ENCODE assay signal across 9 cellular contexts in genomic region chr2:75431757-75432156, GRCh38.
DNase-seq lines count a peak whose midpoint lies in the region; ATAC-seq and TF ChIP-seq lines count a peak whose summit lies in the region.
"Had no signal": no experiment of that assay in that cellular context is flagged by ENCODE, and none has a peak within 500 bp of the region (broad histone marks: within the 10 kb centered on the region; RNA-seq: fewer than 3 reads in every experiment).

No MANE protein-coding gene starts in this region.

- no peaks in the 10 kb centered on the region for H4K20me1 ChIP-seq in GM23338 (replicated peaks; ENCODE audit: insufficient read depth)

- no peak overlapping the region for H3K27ac ChIP-seq in GM23338 (ENCODE audit: low read depth)
- H3K27ac ChIP-seq: stomach had no signal

- H3K4me3 ChIP-seq in GM23338 (no peak overlapping the region), BE2C (ENCODE audit: low read depth, low read length) (no peak overlapping the region)
- H3K4me3 ChIP-seq: stomach had no signal

- H3K27ac Mint-ChIP-seq in GM23338, result no peak overlapping the region

- H3K4me2 ChIP-seq in GM23338, result 0 out of 2 replicates have a peak overlapping the region, but pooled peaks have one; percentile 52

- no peaks in the 10 kb centered on the region for H3K36me3 ChIP-seq in GM23338 (ENCODE audit: insufficient read depth)
- H3K36me3 ChIP-seq in BE2C, result no peaks in the 10 kb centered on the region
- H3K36me3 ChIP-seq: stomach had no signal

- ATAC-seq in GM18907 (IDR thresholded peaks at IDR 0.05; ENCODE audit: unreplicated experiment) (peak; percentile 75), GM23338 (no peak), HG03378 (IDR thresholded peaks at IDR 0.05; ENCODE audit: unreplicated experiment) (peak; percentile 76)
- ATAC-seq: right cardiac atrium had no signal

- no peaks in the 10 kb centered on the region for H3K9me3 Mint-ChIP-seq in GM23338

- H3K4me3 Mint-ChIP-seq in GM23338, result no peak overlapping the region

- H3K4me1 Mint-ChIP-seq in GM23338, result peaks cover 54% of the 10 kb centered on the region

- no peak for DNase-seq in GM23338 (ENCODE audit: low spot score)
- peak; percentile 84 for DNase-seq in renal cortical epithelial cell (ENCODE audit: low read depth)
- no peak for DNase-seq in BE2C
- DNase-seq in GM03348 (ENCODE audit: low spot score), result no peak
- no peak for DNase-seq in SIG-M5 treated with dmso at 0.1 percent for 504 hours (lab: John Stamatoyannopoulos, UW; ENCODE audit: unreplicated experiment)
- DNase-seq: right cardiac atrium, stomach had no signal

- peaks cover 2% of the 10 kb centered on the region for H3K27me3 Mint-ChIP-seq in GM23338 (ENCODE audit: insufficient read depth, low read depth, poor library complexity)

- no peaks in the 10 kb centered on the region for H3F3A ChIP-seq in GM23338 (replicated peaks; ENCODE audit: low read depth)

- no peaks in the 10 kb centered on the region; the same call in 1 of the 2 replicates for H3K9me2 ChIP-seq in GM23338 (ENCODE audit: insufficient read depth)

- H3K4me1 ChIP-seq in GM23338 (ENCODE audit: insufficient read depth) (peaks cover 48% of the 10 kb centered on the region), BE2C (no peaks in the 10 kb centered on the region)

- no peaks in the 10 kb centered on the region for H3K27me3 ChIP-seq in GM23338 (ENCODE audit: insufficient read depth)
- H3K27me3 ChIP-seq in BE2C, result no peaks in the 10 kb centered on the region
- H3K27me3 ChIP-seq: stomach had no signal

- no peaks in the 10 kb centered on the region for H3K9me3 ChIP-seq in BE2C

- TF ChIP-seq CTCF in GM23338 (conservative IDR thresholded peaks at IDR 0.05; ENCODE audit: low read depth in 2 of 2) (no peak), BE2C (IDR thresholded peaks at IDR 0.05; ENCODE audit: low read depth, low read length) (no peak)

- H3K79me2 ChIP-seq in GM23338 (replicated peaks; ENCODE audit: insufficient read depth), result no peaks in the 10 kb centered on the region

- peak overlapping the region; percentile 14; the same call in 1 of the 2 replicates for H2AFZ ChIP-seq in GM23338

- no peaks in the 10 kb centered on the region for H3K36me3 Mint-ChIP-seq in GM23338 (ENCODE audit: low read depth)

TF ChIP-seq in GM23338, 12 proteins besides CTCF, POLR2A, EP300 and RAD21:
- TF ChIP-seq JUNB (IDR thresholded peaks at IDR 0.05; ENCODE audit: unreplicated experiment), result no peak
